ENCODE assay signal across 18 cellular contexts in the genomic region with DNA sequence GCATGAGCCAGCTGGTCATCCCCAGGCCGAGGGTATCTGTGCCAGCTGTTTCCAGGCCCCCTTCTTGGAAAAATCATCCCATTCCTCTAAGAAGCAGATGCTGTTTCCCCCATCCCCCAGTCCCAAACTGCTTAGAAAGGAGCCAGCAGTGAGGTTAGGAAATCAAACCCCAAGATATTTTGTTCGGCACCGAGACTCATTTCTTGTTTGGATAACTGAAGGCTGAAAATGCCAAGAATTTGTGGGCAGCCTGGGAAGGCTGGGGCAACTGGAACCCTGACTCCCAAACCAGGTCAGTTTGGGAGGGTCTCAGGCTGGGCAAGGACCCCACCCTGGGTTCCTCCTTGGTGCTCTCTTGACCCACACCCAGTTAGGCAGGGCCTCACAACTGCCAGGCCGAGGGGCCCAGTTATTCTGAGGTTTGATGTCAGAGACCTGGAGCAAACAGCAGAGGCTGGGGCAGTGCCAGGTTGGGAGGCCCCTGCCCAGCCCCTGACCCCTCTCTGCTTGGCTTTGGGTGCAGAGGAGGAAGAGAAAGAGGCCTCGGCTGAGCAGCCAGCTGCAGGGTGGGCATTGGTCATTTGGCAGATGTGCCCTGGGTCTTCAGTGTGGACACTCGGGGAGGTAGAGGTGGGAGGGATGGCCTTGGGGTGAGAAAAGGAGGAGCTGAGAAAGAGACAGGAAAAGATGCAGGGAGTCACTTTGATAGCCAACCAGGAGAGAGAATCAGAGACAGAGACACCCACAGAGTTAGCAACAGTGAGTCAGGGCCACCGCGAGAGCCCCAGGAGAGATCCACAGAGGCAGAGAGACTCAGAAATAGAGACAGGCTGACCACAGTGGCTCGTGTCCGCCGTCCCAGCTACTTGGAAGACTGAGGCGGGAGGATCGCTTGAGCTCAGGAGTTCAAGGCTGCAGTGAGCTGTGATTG. TPM values are rescaled to one million over a fixed set of nuclear protein-coding genes. Genes with fewer than 3 reads are reported as not detected.
A peak's percentile ranks its signal among the peaks of the same experiment; 100 is the strongest.
DNase-seq lines count a peak whose midpoint lies in the region; ATAC-seq, FAIRE-seq and TF ChIP-seq lines count a peak whose summit lies in the region.
"Had no signal": no experiment of that assay in that cellular context is flagged by ENCODE, and none has a peak within 500 bp of the region (broad histone marks: within the 10 kb centered on the region; RNA-seq: fewer than 3 reads in every experiment).

No MANE protein-coding gene starts in this region.

- no peak for TF ChIP-seq EP300 in H1 (IDR thresholded peaks at IDR 0.05; ENCODE audit: borderline replicate concordance in 1 of 2, low read depth in 2 of 2, low read length in 2 of 2)

- H2AFZ ChIP-seq in H1 (ENCODE audit: low read length) (0 out of 2 replicates have a peak overlapping the region, but pooled peaks have one; percentile 43), neuronal stem cell (ENCODE audit: low read length) (no peak overlapping the region)

- H3K27ac ChIP-seq in heart left ventricle: peak overlapping the region in 2 of 12 donors; percentile 22 to 52
- no peak overlapping the region for H3K27ac ChIP-seq in H1 (ENCODE audit: low read depth, low read length)
- no peak overlapping the region for H3K27ac ChIP-seq in neuronal stem cell (replicated peaks; ENCODE audit: low read length)

- POLR2A ChIA-PET in H1 (lab: Charles Lee; ENCODE audit: partially characterized antibody): interaction anchor here (0.9 to 1.5 kb wide), 2 partner anchors 9 to 47 kb away, joined by 3 read pairs; no protein-coding TSS in a partner anchor

- H4K8ac ChIP-seq in H1 (ENCODE audit: extremely low read depth, insufficient read depth, low read length) (no peak overlapping the region; the same call in 1 of the 2 replicates), neuronal stem cell (ENCODE audit: low read depth, low read length) (no peak overlapping the region)

- no peak for TF ChIP-seq CTCF in heart left ventricle (IDR thresholded peaks at IDR 0.05)
- no peak for TF ChIP-seq CTCF in H1 (IDR thresholded peaks at IDR 0.05; ENCODE audit: control extremely low read depth in 1 of 3, insufficient read depth in 1 of 3, low read depth in 1 of 3, low read length in 3 of 3)

- no peak overlapping the region for H3K56ac ChIP-seq in H1 (replicated peaks; ENCODE audit: insufficient read length, low read depth, low read length)

- DNase-seq in Right ventricle myocardium superior: no peak
- DNase-seq in heart left ventricle: no peak
- DNase-seq in H1 (ENCODE audit: low read depth in 1 of 2, low spot score in 2 of 2): no peak
- DNase-seq in neuronal stem cell (ENCODE audit: low spot score): no peak
- DNase-seq in NCI-H748 (lab: John Stamatoyannopoulos, UW; ENCODE audit: unreplicated experiment): no peak
- no peak for DNase-seq in NCI-H2227 treated with DMSO at 0.1 percent for 48 hours (lab: John Stamatoyannopoulos, UW)
- DNase-seq in retina: no peak
- DNase-seq in COR-L47 (lab: John Stamatoyannopoulos, UW): no peak
- DNase-seq: anterior cingulate cortex; DND-41; effector CD4-positive, alpha-beta T cell; MG63; NCI-H345; OCI-M1 had no signal

- H3K4me3 ChIP-seq in heart left ventricle: no peak overlapping the region
- H3K4me3 ChIP-seq in H1 (ENCODE audit: extremely low read depth in 1 of 4, insufficient read depth in 2 of 4, low read depth in 3 of 4, low read length in 4 of 4): no peak overlapping the region
- H3K4me3 ChIP-seq in neuronal stem cell (ENCODE audit: low read length in 2 of 2): no peak overlapping the region
- H3K4me3 ChIP-seq: MG63, smooth muscle cell had no signal

- peaks cover 0 to 17% (median 3%) of the 10 kb centered on the region in 12 donors for H3K4me1 ChIP-seq in heart left ventricle
- H3K4me1 ChIP-seq in H1 (replicated peaks in 1 of 4; ENCODE audit: control insufficient read depth in 3 of 4, insufficient read depth in 4 of 4, low read length in 3 of 4): peaks cover 0 to 6% (median 3%) of the 10 kb centered on the region in 4 experiments; a peak in 4 of 7 replicates
- peaks cover 0 to 7% of the 10 kb centered on the region in 2 donors for H3K4me1 ChIP-seq in neuronal stem cell (ENCODE audit: control insufficient read depth in 2 of 2, insufficient read depth in 1 of 2, low read depth in 1 of 2, low read length in 2 of 2)

- no peak overlapping the region for H2BK15ac ChIP-seq in H1 (ENCODE audit: low read length)
- no peak overlapping the region for H2BK15ac ChIP-seq in neuronal stem cell (ENCODE audit: low read length)

- H3K23ac ChIP-seq in H1 (ENCODE audit: insufficient read length) (no peak overlapping the region), neuronal stem cell (ENCODE audit: low read depth, low read length, poor library complexity) (no peak overlapping the region)

- no peak overlapping the region for H3K14ac ChIP-seq in H1 (ENCODE audit: insufficient read length)
- no peak overlapping the region for H3K14ac ChIP-seq in neuronal stem cell (ENCODE audit: low read length)

- H3K4me2 ChIP-seq in H1 (ENCODE audit: insufficient read depth in 1 of 2, low read depth in 2 of 2, low read length in 2 of 2): no peak overlapping the region
- H3K4me2 ChIP-seq in neuronal stem cell (ENCODE audit: insufficient read depth, low read length, poor library complexity, severe bottlenecking): no peak overlapping the region
- H3K4me2 ChIP-seq: smooth muscle cell had no signal

- H4K5ac ChIP-seq in H1 (ENCODE audit: insufficient read length, low read depth, low read length): no peak overlapping the region

- TF ChIP-seq POLR2A in heart left ventricle (IDR thresholded peaks at IDR 0.05) (no peak), H1 (IDR thresholded peaks at IDR 0.05; ENCODE audit: control extremely low read depth in 1 of 2, low read depth in 2 of 2, low read length in 2 of 2) (no peak)

- intact Hi-C loops in Right ventricle myocardium superior (cut with DNase I) (no loop called here), heart left ventricle (cut with DNase I) (no loop called here)

- H2BK12ac ChIP-seq in H1 (ENCODE audit: low read depth, low read length) (no peak overlapping the region), neuronal stem cell (ENCODE audit: low read length) (no peak overlapping the region)

- no peaks in the 10 kb centered on the region for H3K79me2 ChIP-seq in H1 (ENCODE audit: control insufficient read depth in 1 of 2, insufficient read depth in 2 of 2, low read length in 2 of 2)

- no peaks in the 10 kb centered on the region for H4K20me1 ChIP-seq in H1 (replicated peaks in 1 of 2; ENCODE audit: control insufficient read depth in 1 of 2, insufficient read depth in 2 of 2, low read length in 2 of 2)

- H3K9me3 ChIP-seq in heart left ventricle: no peaks in the 10 kb centered on the region
- H3K9me3 ChIP-seq in H1 (ENCODE audit: insufficient read depth in 2 of 2, low read depth in 1 of 2, low read length in 1 of 2): no peaks in the 10 kb centered on the region
- no peaks in the 10 kb centered on the region for H3K9me3 ChIP-seq in neuronal stem cell (replicated peaks in 1 of 2; ENCODE audit: control insufficient read depth in 2 of 2, insufficient read depth in 1 of 2, low read depth in 1 of 2, low read length in 2 of 2)
- H3K9me3 ChIP-seq: MG63 had no signal

- H3K36me3 ChIP-seq in heart left ventricle: no peaks in the 10 kb centered on the region
- no peaks in the 10 kb centered on the region for H3K36me3 ChIP-seq in H1 (ENCODE audit: control insufficient read depth in 2 of 4, insufficient read depth in 4 of 4, low read length in 3 of 4)
- H3K36me3 ChIP-seq in neuronal stem cell (replicated peaks in 1 of 2; ENCODE audit: control insufficient read depth in 2 of 2, insufficient read depth in 2 of 2, low read length in 2 of 2): no peaks in the 10 kb centered on the region
- H3K36me3 ChIP-seq: MG63 had no signal

- H3K23me2 ChIP-seq in H1 (ENCODE audit: low read depth, low read length): no peaks in the 10 kb centered on the region; the same call in 1 of the 2 replicates

- no peaks in the 10 kb centered on the region for H3K79me1 ChIP-seq in H1 (ENCODE audit: low read depth, low read length)
- no peaks in the 10 kb centered on the region for H3K79me1 ChIP-seq in neuronal stem cell (ENCODE audit: low read depth, low read length)

- H3K27me3 ChIP-seq in heart left ventricle (peaks cover 0 to 16% (median 0%) of the 10 kb centered on the region in 9 donors), H1 (replicated peaks in 1 of 4; ENCODE audit: control insufficient read depth in 3 of 4, extremely low read depth in 1 of 4, insufficient read depth in 3 of 4, low read length in 3 of 4) (no peaks in the 10 kb centered on the region), neuronal stem cell (ENCODE audit: control insufficient read depth in 3 of 3, insufficient read depth in 3 of 3, low read depth in 1 of 3, low read length in 3 of 3) (peaks cover 0 to 35% (median 0%) of the 10 kb centered on the region in 3 experiments)
- H3K27me3 ChIP-seq: MG63 had no signal

- CTCF ChIA-PET in H1 (lab: Charles Lee; ENCODE audit: partially characterized antibody): interaction anchor here (0.6 to 6.7 kb wide), 27 partner anchors 9 to 242 kb away, joined by 3 to 79 read pairs (median 5); no protein-coding TSS in a partner anchor

- H3K4ac ChIP-seq in H1 (replicated peaks; ENCODE audit: insufficient read length, low read depth, low read length): no peak overlapping the region
- H3K4ac ChIP-seq in neuronal stem cell (ENCODE audit: low read length): no peak overlapping the region

- H4K91ac ChIP-seq in H1 (replicated peaks; ENCODE audit: insufficient read length, low read length) (no peak overlapping the region), neuronal stem cell (ENCODE audit: low read depth, low read length, poor library complexity) (no peak overlapping the region)

- H3K18ac ChIP-seq in H1 (ENCODE audit: extremely low read depth, low read length) (no peak overlapping the region), neuronal stem cell (ENCODE audit: low read length) (peak overlapping the region; percentile 25)

- H2BK120ac ChIP-seq in H1 (replicated peaks; ENCODE audit: low read depth, low read length) (no peak overlapping the region), neuronal stem cell (ENCODE audit: low read depth, low read length) (no peak overlapping the region)

- TF ChIP-seq RAD21 in H1 (IDR thresholded peaks at IDR 0.05 in 1 of 2, conservative IDR thresholded peaks at IDR 0.05 in 1 of 2; ENCODE audit: low read depth in 2 of 2, low read length in 2 of 2): no peak

- H2BK5ac ChIP-seq in H1 (ENCODE audit: low read depth, low read length) (no peak overlapping the region), neuronal stem cell (ENCODE audit: low read length) (no peak overlapping the region)

- ATAC-seq in Right ventricle myocardium superior (ENCODE audit: poor library complexity) (peak; percentile 58), heart left ventricle (no peak)
- ATAC-seq: left lobe of liver had no signal

- H2BK20ac ChIP-seq in H1 (ENCODE audit: low read length): no peak overlapping the region

- H3K9ac ChIP-seq in H1 (replicated peaks in 1 of 4; ENCODE audit: extremely low read depth in 1 of 4, low read depth in 3 of 4, low read length in 3 of 4) (no peak overlapping the region), neuronal stem cell (ENCODE audit: low read depth, low read length, poor library complexity) (no peak overlapping the region)

- no peak for FAIRE-seq in H1 (lab: Jason Lieb, UNC)

- WGBS in heart left ventricle, 4 donors: 51 to 58% (median 56%) methylated on average over 12 to 13 of the region's 13 CpGs
- 83% methylated on average over 13 of the region's 13 CpGs; no CpG with 5 or more reads in 1 of the 2 experiments for WGBS in H1 (ENCODE audit: extremely low coverage in 1 of 2, insufficient coverage in 1 of 2, insufficient read length in 1 of 2, insufficient replicate concordance in 2 of 2, low coverage in 1 of 2, low lambda C conversion rate in 2 of 2, missing lambda C conversion rate in 1 of 2), 2 experiments
- no CpG with 5 or more reads among the region's 13 CpGs for WGBS in neuronal stem cell (ENCODE audit: extremely low coverage in 2 of 2, insufficient read length in 2 of 2, insufficient replicate concordance in 1 of 2), 2 donors

- H2AK5ac ChIP-seq in H1 (ENCODE audit: low read depth, low read length): no peak overlapping the region
- peak overlapping the region; percentile 8 for H2AK5ac ChIP-seq in neuronal stem cell (ENCODE audit: low read depth, low read length)

RNA-seq across cellular contexts. Expression of a gene that starts 5.0 kb away (rescaled TPM):
- not detected for total RNA-seq in Right ventricle myocardium superior
- under 1 TPM in 4 of 9 donors, not detected in 5; 0.12 to 0.32 (median 0.21) TPM for total RNA-seq in heart left ventricle
- under 1 TPM; 0.08 to 0.11 TPM for polyA plus RNA-seq in heart left ventricle
- 0.06 and 0.07 TPM in 2 replicates for total RNA-seq in H1 (2021; fragmentation: NEBNext Ultra II Directional; extraction: Animal tissue kit (Norgen Biotek cat#: 25700))
- 0.25 and 0.33 TPM in 2 replicates for polyA plus RNA-seq in H1 (2011; rRNA removed)
- polyA plus RNA-seq in H1 (2011; cell fraction: cytosol; rRNA removed): 0.26 TPM
- polyA plus RNA-seq in H1 (2011; cell fraction: nucleus; rRNA removed): 0.31 TPM
- polyA plus RNA-seq in H1 (2012, experiment 1 of 2): 0.04 to 0.24 TPM (median 0.14 TPM) in 4 replicates
- polyA plus RNA-seq in H1 (2012, experiment 2 of 2): 0.05 TPM
- 0.41 TPM for polyA plus RNA-seq in H1 (2013, experiment 1 of 2)
- 0.37 TPM for polyA plus RNA-seq in H1 (2013, experiment 2 of 2)
- 0.25 and 0.49 TPM in 2 replicates for polyA minus RNA-seq in H1 (2011; rRNA and poly(A)+ RNA removed)
- not detected for polyA minus RNA-seq in H1 (2011; cell fraction: cytosol; rRNA and poly(A)+ RNA removed)
- polyA minus RNA-seq in H1 (2011; cell fraction: nucleus; rRNA and poly(A)+ RNA removed): 0.20 TPM
- polyA plus RNA-seq in neuronal stem cell (2013, experiment 1 of 2): 0.14 TPM
- 0.17 TPM for polyA plus RNA-seq in neuronal stem cell (2013, experiment 2 of 2)
- total RNA-seq: glomerular endothelial cell; natural killer cell treated with Interleukin-12 subunit alpha and Interleukin-12 subunit beta and Interleukin-15 and Interleukin-18, amount 100 ng/mL, for 72 hours; smooth muscle cell had no signal
